13 cellular contexts compared by ENCODE assay signal in genomic region chr7:35680403-35681013, GRCh38. TPM values are rescaled to one million over a fixed set of nuclear protein-coding genes. Genes with fewer than 3 reads are reported as not detected.
DNase-seq lines count a peak whose midpoint lies in the region; ATAC-seq, FAIRE-seq and TF ChIP-seq lines count a peak whose summit lies in the region.
"Had no signal": no experiment of that assay in that cellular context is flagged by ENCODE, and none has a peak within 500 bp of the region (broad histone marks: within the 10 kb centered on the region; RNA-seq: fewer than 3 reads in every experiment).

No MANE protein-coding gene starts in this region.

- H3K4me1 ChIP-seq in CD8-positive, alpha-beta memory T cell (ENCODE audit: insufficient read depth, low read length), result peaks cover 53% of the 10 kb centered on the region
- no peaks in the 10 kb centered on the region for H3K4me1 ChIP-seq in Caco-2

- H3K4me1 Mint-ChIP-seq in CD8-positive, alpha-beta memory T cell, result peaks cover 76 to 87% (median 82%) of the 10 kb centered on the region in 3 donors
- peaks cover 72% of the 10 kb centered on the region for H3K4me1 Mint-ChIP-seq in activated CD8-positive, alpha-beta T cell treated with anti-CD3 and anti-CD28 coated beads for 36 hours (ENCODE audit: low read depth)
- H3K4me1 Mint-ChIP-seq in memory B cell (peaks cover 41% of the 10 kb centered on the region), Caco-2 (ENCODE audit: low read depth, unreplicated experiment) (peaks cover 15% of the 10 kb centered on the region)

- peak; percentile 50 for ATAC-seq in activated CD8-positive, alpha-beta T cell treated with anti-CD3 and anti-CD28 coated beads for 36 hours
- no peak for ATAC-seq in memory B cell (ENCODE audit: low read depth)
- ATAC-seq: left cardiac atrium had no signal

- DNase-seq in CD8-positive, alpha-beta memory T cell, result peak in 1 of 5 donors; percentile 44
- DNase-seq in GM18507 (ENCODE audit: extremely low spot score, insufficient read length, low read depth), result no peak
- DNase-seq in activated CD8-positive, alpha-beta T cell treated with anti-CD3 and anti-CD28 coated beads for 36 hours, result no peak
- no peak for DNase-seq in memory B cell (ENCODE audit: low spot score in 2 of 2)
- no peak for DNase-seq in anterior cingulate cortex (lab: John Stamatoyannopoulos, UW)
- no peak for DNase-seq in GM20000 (ENCODE audit: low spot score)
- no peak for DNase-seq in Caco-2
- DNase-seq: left cardiac atrium, MV-4-11, NCI-H510A had no signal

- H3K27me3 Mint-ChIP-seq in CD8-positive, alpha-beta memory T cell, result peaks cover 0 to 4% of the 10 kb centered on the region in 2 donors
- H3K27me3 Mint-ChIP-seq in activated CD8-positive, alpha-beta T cell treated with anti-CD3 and anti-CD28 coated beads for 36 hours, result no peaks in the 10 kb centered on the region
- no peaks in the 10 kb centered on the region for H3K27me3 Mint-ChIP-seq in memory B cell
- no peaks in the 10 kb centered on the region for H3K27me3 Mint-ChIP-seq in Caco-2 (ENCODE audit: insufficient read depth, unreplicated experiment)

- FAIRE-seq in GM18507 (lab: Jason Lieb, UNC), result peak; percentile 39
- FAIRE-seq: TTC549 had no signal

- no peak overlapping the region for H3K4me3 ChIP-seq in CD8-positive, alpha-beta memory T cell (ENCODE audit: low read length)
- no peak overlapping the region for H3K4me3 ChIP-seq in Caco-2 (ENCODE audit: low read depth, low read length)
- H3K4me3 ChIP-seq: cardiac muscle cell, thoracic aorta had no signal

- H3K27ac ChIP-seq in CD8-positive, alpha-beta memory T cell (ENCODE audit: low read depth, low read length), result no peak overlapping the region
- H3K27ac ChIP-seq: cardiac muscle cell, thoracic aorta had no signal

- intact Hi-C loops in activated CD8-positive, alpha-beta T cell treated with anti-CD3 and anti-CD28 coated beads for 36 hours (cut with micrococcal nuclease), result no loop called here
- intact Hi-C loops in Caco-2 (cut with micrococcal nuclease; ENCODE audit: unreplicated experiment), result no loop called here

- H3K27me3 ChIP-seq in CD8-positive, alpha-beta memory T cell (ENCODE audit: insufficient read depth, low read length, poor library complexity, severe bottlenecking), result no peaks in the 10 kb centered on the region
- no peaks in the 10 kb centered on the region for H3K27me3 ChIP-seq in Caco-2 (replicated peaks; ENCODE audit: control insufficient read depth, insufficient read depth, low read length)
- H3K27me3 ChIP-seq: cardiac muscle cell had no signal

- H3K4me3 Mint-ChIP-seq in CD8-positive, alpha-beta memory T cell, result peak overlapping the region; percentile 1 to 66 (median 38)
- peak overlapping the region; percentile 9 for H3K4me3 Mint-ChIP-seq in activated CD8-positive, alpha-beta T cell treated with anti-CD3 and anti-CD28 coated beads for 36 hours
- H3K4me3 Mint-ChIP-seq in memory B cell, result no peak overlapping the region
- no peak overlapping the region for H3K4me3 Mint-ChIP-seq in Caco-2 (ENCODE audit: unreplicated experiment)

- no peaks in the 10 kb centered on the region for H3K36me3 ChIP-seq in CD8-positive, alpha-beta memory T cell (ENCODE audit: insufficient read depth, low read length)
- H3K36me3 ChIP-seq in Caco-2 (ENCODE audit: control insufficient read depth, insufficient read depth, low read length), result no peaks in the 10 kb centered on the region
- H3K36me3 ChIP-seq: cardiac muscle cell, thoracic aorta had no signal

- POLR2A ChIA-PET in CD8-positive, alpha-beta memory T cell (lab: Charles Lee), result no interaction called here
- POLR2A ChIA-PET in activated CD8-positive, alpha-beta T cell treated with anti-CD3 and anti-CD28 coated beads for 36 hours (lab: Charles Lee), result interaction anchor here (3.0 kb wide), 1 partner anchor 15 kb away, joined by 11 read pairs; the partner anchor contains the start of gene HERPUD2
- POLR2A ChIA-PET in Caco-2 (lab: Charles Lee), result no interaction called here

- no peaks in the 10 kb centered on the region for H3K9me3 ChIP-seq in CD8-positive, alpha-beta memory T cell (ENCODE audit: low read length)
- no peaks in the 10 kb centered on the region for H3K9me3 ChIP-seq in Caco-2
- H3K9me3 ChIP-seq: thoracic aorta had no signal

- peak overlapping the region in 7 of 8 donors; percentile 25 to 84 (median 65) for H3K27ac Mint-ChIP-seq in CD8-positive, alpha-beta memory T cell
- peak overlapping the region; percentile 23 for H3K27ac Mint-ChIP-seq in activated CD8-positive, alpha-beta T cell treated with anti-CD3 and anti-CD28 coated beads for 36 hours
- H3K27ac Mint-ChIP-seq in memory B cell (peak overlapping the region; percentile 12), Caco-2 (ENCODE audit: unreplicated experiment) (no peak overlapping the region)

- no TSS peak for BruUV-seq in Caco-2 (replicated peaks; lab: Mats Ljungman, UMichigan)

- peaks cover 4 to 33% (median 14%) of the 10 kb centered on the region in 3 donors for H3K36me3 Mint-ChIP-seq in CD8-positive, alpha-beta memory T cell
- H3K36me3 Mint-ChIP-seq in activated CD8-positive, alpha-beta T cell treated with anti-CD3 and anti-CD28 coated beads for 36 hours (ENCODE audit: low read depth), result peaks cover 26% of the 10 kb centered on the region
- H3K36me3 Mint-ChIP-seq in memory B cell (peaks cover 25% of the 10 kb centered on the region), Caco-2 (ENCODE audit: insufficient read depth, unreplicated experiment) (peaks cover 24% of the 10 kb centered on the region)

- CTCF ChIA-PET in CD8-positive, alpha-beta memory T cell (lab: Charles Lee), result no interaction called here
- CTCF ChIA-PET in activated CD8-positive, alpha-beta T cell treated with anti-CD3 and anti-CD28 coated beads for 36 hours (lab: Charles Lee), result interaction anchor here (0.9 kb wide), 1 partner anchor 14 kb away, joined by 3 read pairs; no protein-coding TSS in a partner anchor
- CTCF ChIA-PET in Caco-2 (lab: Charles Lee), result no interaction called here

- no peak for TF ChIP-seq CTCF in activated CD8-positive, alpha-beta T cell treated with anti-CD3 and anti-CD28 coated beads for 36 hours (IDR thresholded peaks at IDR 0.05)
- no peak for TF ChIP-seq CTCF in GM20000 (IDR thresholded peaks at IDR 0.05; ENCODE audit: extremely low read depth, missing control alignments)
- TF ChIP-seq CTCF in Caco-2 (IDR thresholded peaks at IDR 0.05; ENCODE audit: insufficient read depth in 1 of 2, low read depth in 1 of 2, low read length in 1 of 2, severe bottlenecking in 1 of 2, unreplicated experiment in 1 of 2), result no peak

- H3K9me3 Mint-ChIP-seq in CD8-positive, alpha-beta memory T cell, result no peaks in the 10 kb centered on the region
- peaks cover 4% of the 10 kb centered on the region for H3K9me3 Mint-ChIP-seq in activated CD8-positive, alpha-beta T cell treated with anti-CD3 and anti-CD28 coated beads for 36 hours
- no peaks in the 10 kb centered on the region for H3K9me3 Mint-ChIP-seq in memory B cell
- H3K9me3 Mint-ChIP-seq in Caco-2 (ENCODE audit: unreplicated experiment), result no peaks in the 10 kb centered on the region

RNA-seq across cellular contexts. Expression of gene HERPUD2, which starts 14.4 kb away (rescaled TPM):
- 10 to 100 TPM; 31.3 to 34.1 TPM for total RNA-seq in CD8-positive, alpha-beta memory T cell
- polyA plus RNA-seq in CD8-positive, alpha-beta memory T cell, result 121 TPM
- total RNA-seq in activated CD8-positive, alpha-beta T cell treated with anti-CD3 and anti-CD28 coated beads for 36 hours, result 10 to 100 TPM; 24.9 to 25.0 TPM
- total RNA-seq in Caco-2 (2022), result 25.2 and 29.6 TPM in 2 replicates

Comparison
In these comparisons a context has a peak if more than half of its experiments do, and no peak if none do; other contexts are left out.
1. H3K4me3 Mint-ChIP-seq: peak in CD8-positive, alpha-beta memory T cell (7 of 7) and activated CD8-positive, alpha-beta T cell treated with anti-CD3 and anti-CD28 coated beads for 36 hours (single experiment); none in memory B cell (single experiment) and Caco-2 (single experiment).